Comparison of ENCODE assay signal across 12 cellular contexts in genomic region chr17:48647964-48648245, GRCh38. TPM values are rescaled to one million over a fixed set of nuclear protein-coding genes. Genes with fewer than 3 reads are reported as not detected.
DNase-seq lines count a peak whose midpoint lies in the region; ATAC-seq, FAIRE-seq and TF ChIP-seq lines count a peak whose summit lies in the region.
"Had no signal": no experiment of that assay in that cellular context is flagged by ENCODE, and none has a peak within 500 bp of the region (broad histone marks: within the 10 kb centered on the region; RNA-seq: fewer than 3 reads in every experiment).

No MANE protein-coding gene starts in this region.

- peaks cover 0 to 2% (median 0%) of the 10 kb centered on the region in 7 donors for H3K9me3 Mint-ChIP-seq in CD4-positive, CD25-positive, alpha-beta regulatory T cell
- no peaks in the 10 kb centered on the region for H3K9me3 Mint-ChIP-seq in naive thymus-derived CD8-positive, alpha-beta T cell
- H3K9me3 Mint-ChIP-seq: neural crest cell had no signal

- no peak overlapping the region for H3K27ac ChIP-seq in CD4-positive, CD25-positive, alpha-beta regulatory T cell (ENCODE audit: insufficient read depth, low read length, poor library complexity, severe bottlenecking)
- H3K27ac ChIP-seq in HUES6 (ENCODE audit: low read depth, low read length): no peak overlapping the region
- H3K27ac ChIP-seq in GM12878 (ENCODE audit: control insufficient read depth, insufficient read depth): no peak overlapping the region

- no peak for TF ChIP-seq EP300 in GM12878 (IDR thresholded peaks at IDR 0.05; ENCODE audit: borderline replicate concordance in 1 of 2, control insufficient read depth in 1 of 2, low read depth in 2 of 2, low read length in 2 of 2)

- intact Hi-C loops in GM12878 (cut with micrococcal nuclease; ENCODE audit: unreplicated experiment): no loop called here

- TF ChIP-seq POLR2A in GM12878 (IDR thresholded peaks at IDR 0.05; ENCODE audit: low read depth, low read length): no peak

- H3K27me3 Mint-ChIP-seq in CD4-positive, CD25-positive, alpha-beta regulatory T cell: peaks cover 79% of the 10 kb centered on the region
- H3K27me3 Mint-ChIP-seq in naive thymus-derived CD8-positive, alpha-beta T cell: peaks cover 29 to 71% (median 51%) of the 10 kb centered on the region in 5 donors

- no peak for ATAC-seq in CD4-positive, CD25-positive, alpha-beta regulatory T cell (ENCODE audit: low read depth in 2 of 2)
- ATAC-seq in GM12878: no peak
- ATAC-seq in naive thymus-derived CD8-positive, alpha-beta T cell: no peak

- no peak overlapping the region for H3K4me3 ChIP-seq in CD4-positive, CD25-positive, alpha-beta regulatory T cell (ENCODE audit: low read depth, low read length)
- H3K4me3 ChIP-seq in HUES6 (ENCODE audit: low read depth, low read length): peak overlapping the region; percentile 54
- peak overlapping the region; percentile 70; the same call in 1 of the 2 replicates for H3K4me3 ChIP-seq in GM12878

- H3K9ac ChIP-seq in HUES6 (ENCODE audit: low read length): no peak overlapping the region
- H3K9ac ChIP-seq in GM12878 (ENCODE audit: control insufficient read depth, insufficient read depth, low read length): no peak overlapping the region; the same call in none of the 2 replicates

- BruUV-seq in GM12878 (replicated peaks; lab: Mats Ljungman, UMichigan): no TSS peak

- RAD21 ChIA-PET in GM12878 (lab: Charles Lee; ENCODE audit: unreplicated experiment): interaction anchor here (1.1 to 1.2 kb wide), 2 partner anchors 11 to 21 kb away, joined by 3 to 5 read pairs; partner anchors contain the start of gene HOXB9

- SMC1A ChIA-PET in GM12878 (lab: Charles Lee; ENCODE audit: uncharacterized antibody, unreplicated experiment): interaction anchor here (0.6 to 0.8 kb wide), 3 partner anchors 11 to 156 kb away, joined by 3 to 4 read pairs (median 3); no protein-coding TSS in a partner anchor

- no peaks in the 10 kb centered on the region for H3K79me2 ChIP-seq in GM12878 (ENCODE audit: control insufficient read depth, insufficient read depth, low read length)

- no peaks in the 10 kb centered on the region for H3K9me3 ChIP-seq in CD4-positive, CD25-positive, alpha-beta regulatory T cell (ENCODE audit: control insufficient read depth in 2 of 2, low read length in 2 of 2)
- H3K9me3 ChIP-seq in HUES6 (ENCODE audit: control insufficient read depth, insufficient read depth, low read depth, low read length) (no peaks in the 10 kb centered on the region), GM12878 (replicated peaks; ENCODE audit: control insufficient read depth, insufficient read depth, low read length) (no peaks in the 10 kb centered on the region)

- no peak for FAIRE-seq in GM12878 (lab: Jason Lieb, UNC)

- no peak for TF ChIP-seq RAD21 in GM12878 (IDR thresholded peaks at IDR 0.05; ENCODE audit: insufficient read depth, low read depth, low read length)

- H4K20me1 ChIP-seq in GM12878 (ENCODE audit: control insufficient read depth, insufficient read depth): no peaks in the 10 kb centered on the region

- 55% methylated on average over 1 of the region's 1 CpG for WGBS in GM12878 (ENCODE audit: insufficient coverage, insufficient replicate concordance, low lambda C conversion rate, missing lambda C conversion rate)

- H3K36me3 Mint-ChIP-seq in CD4-positive, CD25-positive, alpha-beta regulatory T cell: no peaks in the 10 kb centered on the region
- H3K36me3 Mint-ChIP-seq in naive thymus-derived CD8-positive, alpha-beta T cell: no peaks in the 10 kb centered on the region

- H2AFZ ChIP-seq in GM12878 (ENCODE audit: control insufficient read depth, low read depth, low read length): peak overlapping the region; percentile 92; the same call in 1 of the 2 replicates

- no peak for DNase-seq in CD4-positive, CD25-positive, alpha-beta regulatory T cell
- DNase-seq in GM12878 (ENCODE audit: low read depth, low spot score) (no peak), NCI-H2196 treated with DMSO at 0.1 percent for 48 hours (lab: John Stamatoyannopoulos, UW; ENCODE audit: unreplicated experiment) (no peak), NCI-H748 treated with DMSO at 0.1 percent for 48 hours (lab: John Stamatoyannopoulos, UW) (no peak), NCI-H2081 (lab: John Stamatoyannopoulos, UW) (no peak), Ammon's horn (ENCODE audit: low spot score) (no peak)
- DNase-seq in naive thymus-derived CD8-positive, alpha-beta T cell: no peak
- DNase-seq: activated CD4-positive, CD25-positive, alpha-beta regulatory T cell; Right ventricle myocardium superior had no signal

- peaks cover 35% of the 10 kb centered on the region for H3K27me3 ChIP-seq in CD4-positive, CD25-positive, alpha-beta regulatory T cell (ENCODE audit: control insufficient read depth, insufficient read depth, low read length)
- H3K27me3 ChIP-seq in HUES6 (ENCODE audit: control insufficient read depth, insufficient read depth, low read length) (peaks cover 85% of the 10 kb centered on the region), GM12878 (replicated peaks in 1 of 2; ENCODE audit: control insufficient read depth in 2 of 2, insufficient read depth in 2 of 2, low read length in 1 of 2) (peaks cover 0 to 7% of the 10 kb centered on the region in 2 experiments; a peak in 3 of 4 replicates)

- POLR2A ChIA-PET in GM12878 (lab: Charles Lee): no interaction called here
- POLR2A ChIA-PET in naive thymus-derived CD8-positive, alpha-beta T cell (lab: Charles Lee): interaction anchor here (1.0 kb wide), 1 partner anchor 48 kb away, joined by 4 read pairs; no protein-coding TSS in a partner anchor

- CTCF ChIA-PET in GM12878 (lab: Yijun Ruan, JAX): interaction anchor here (0.9 to 1.8 kb wide), 5 partner anchors 11 to 231 kb away, joined by 3 to 10 read pairs (median 4); no protein-coding TSS in a partner anchor

- in situ Hi-C loops in GM12878 (cut with MboI): no loop called here

- H3K4me1 Mint-ChIP-seq in CD4-positive, CD25-positive, alpha-beta regulatory T cell: peaks cover 8 to 42% (median 16%) of the 10 kb centered on the region in 4 donors
- peaks cover 4 to 25% (median 16%) of the 10 kb centered on the region in 4 donors for H3K4me1 Mint-ChIP-seq in naive thymus-derived CD8-positive, alpha-beta T cell
- H3K4me1 Mint-ChIP-seq: neural crest cell had no signal

- no peak overlapping the region for H3K4me2 ChIP-seq in GM12878 (ENCODE audit: control insufficient read depth, insufficient read depth)

- no peaks in the 10 kb centered on the region for H3K36me3 ChIP-seq in CD4-positive, CD25-positive, alpha-beta regulatory T cell (ENCODE audit: control insufficient read depth, insufficient read depth, low read length)
- H3K36me3 ChIP-seq in HUES6 (ENCODE audit: control insufficient read depth, insufficient read depth, low read length): no peaks in the 10 kb centered on the region
- H3K36me3 ChIP-seq in GM12878 (ENCODE audit: control insufficient read depth in 2 of 2, insufficient read depth in 2 of 2, low read length in 1 of 2): no peaks in the 10 kb centered on the region

- H3K4me3 Mint-ChIP-seq in CD4-positive, CD25-positive, alpha-beta regulatory T cell: peak overlapping the region; percentile 46 to 93 (median 79)
- peak overlapping the region; percentile 13 to 95 (median 85) for H3K4me3 Mint-ChIP-seq in naive thymus-derived CD8-positive, alpha-beta T cell

- no peak for TF ChIP-seq CTCF in GM12878 (IDR thresholded peaks at IDR 0.05 in 2 of 3, conservative IDR thresholded peaks at IDR 0.05 in 1 of 3; ENCODE audit: control insufficient read depth in 2 of 3, extremely low read depth in 1 of 3, insufficient read depth in 1 of 3, low read depth in 3 of 3, low read length in 3 of 3)

- no peak overlapping the region for H3K27ac Mint-ChIP-seq in CD4-positive, CD25-positive, alpha-beta regulatory T cell
- peak overlapping the region in 3 of 10 donors; percentile 13 to 70 (median 65) for H3K27ac Mint-ChIP-seq in naive thymus-derived CD8-positive, alpha-beta T cell

- H3K4me1 ChIP-seq in CD4-positive, CD25-positive, alpha-beta regulatory T cell (ENCODE audit: control insufficient read depth, insufficient read depth, low read length, poor library complexity, severe bottlenecking): peaks cover 18% of the 10 kb centered on the region
- peaks cover 8% of the 10 kb centered on the region for H3K4me1 ChIP-seq in HUES6 (ENCODE audit: control insufficient read depth, insufficient read depth, low read length)
- peaks cover 7% of the 10 kb centered on the region for H3K4me1 ChIP-seq in GM12878 (ENCODE audit: control insufficient read depth, insufficient read depth, low read length)

RNA-seq across cellular contexts. Expression of gene HOXB9, which starts 21.7 kb away (rescaled TPM):
- 0.25 TPM for total RNA-seq in CD4-positive, CD25-positive, alpha-beta regulatory T cell
- polyA plus RNA-seq in CD4-positive, CD25-positive, alpha-beta regulatory T cell: not detected
- 0.19 and 0.42 TPM in 2 replicates for total RNA-seq in GM12878 (2013; cell fraction: nucleolus; rRNA removed)
- total RNA-seq in GM12878 (2014; rRNA removed): not detected in 2 replicates
- 0.04 and 0.05 TPM in 2 replicates for total RNA-seq in GM12878 (2014; rRNA removed; fragmentation: Illumina TruSeq; extraction: Trizol)
- 0.13 and 0.16 TPM in 2 replicates for total RNA-seq in GM12878 (2021)
- polyA plus RNA-seq in GM12878 (2011; ENCODE audit: low read depth): not detected
- 0.49 and 0.69 TPM in 2 replicates for polyA plus RNA-seq in GM12878 (2011; rRNA removed)
- polyA plus RNA-seq in GM12878 (2011; cell fraction: cytosol; rRNA removed): 0.32 and 0.46 TPM in 2 replicates
- polyA plus RNA-seq in GM12878 (2011; cell fraction: nucleus; rRNA removed): 0.53 and 0.87 TPM in 2 replicates
- 0.05 and 0.21 TPM in 2 replicates for polyA plus RNA-seq in GM12878 (2012)
- polyA plus RNA-seq in GM12878 (2014; fragmentation: Illumina TruSeq; extraction: Trizol): 0.01 TPM in 1 of 2 replicates, not detected in the other
- polyA plus RNA-seq in GM12878 (2014; fragmentation: Nextera tagmentation; extraction: Ambion mirVana): not detected
- 0.09 TPM in 1 of 2 replicates, not detected in the other for polyA plus RNA-seq in GM12878 (2014; rRNA removed)
- not detected for polyA plus RNA-seq in GM12878 (2016; fragmentation: Nextera tagmentation; extraction: Ambion mirVana)
- 0.15 and 0.26 TPM in 2 replicates for polyA minus RNA-seq in GM12878 (2011; rRNA and poly(A)+ RNA removed)
- polyA minus RNA-seq in GM12878 (2011; cell fraction: cytosol; rRNA and poly(A)+ RNA removed): not detected in 2 replicates
- polyA minus RNA-seq in GM12878 (2011; cell fraction: nucleus; rRNA and poly(A)+ RNA removed): 0.19 and 0.24 TPM in 2 replicates
- total RNA-seq in naive thymus-derived CD8-positive, alpha-beta T cell: not detected
- polyA plus RNA-seq in naive thymus-derived CD8-positive, alpha-beta T cell: under 1 TPM in 1 of 3 donors, not detected in 2; 0.13 TPM
- total RNA-seq: H7, Right ventricle myocardium superior had no signal

RNA-seq across cellular contexts. Expression of gene HOXB8, which starts 32.8 kb away (rescaled TPM):
- total RNA-seq in CD4-positive, CD25-positive, alpha-beta regulatory T cell: not detected
- not detected for polyA plus RNA-seq in CD4-positive, CD25-positive, alpha-beta regulatory T cell
- total RNA-seq in GM12878 (2013; cell fraction: nucleolus; rRNA removed): not detected in 2 replicates
- total RNA-seq in GM12878 (2014; rRNA removed): not detected in 2 replicates
- total RNA-seq in GM12878 (2014; rRNA removed; fragmentation: Illumina TruSeq; extraction: Trizol): not detected in 2 replicates
- total RNA-seq in GM12878 (2021): 0.21 TPM in 1 of 2 replicates, not detected in the other
- not detected for polyA plus RNA-seq in GM12878 (2011; ENCODE audit: low read depth)
- polyA plus RNA-seq in GM12878 (2011; rRNA removed): not detected in 2 replicates
- polyA plus RNA-seq in GM12878 (2011; cell fraction: cytosol; rRNA removed): not detected in 2 replicates
- not detected in 2 replicates for polyA plus RNA-seq in GM12878 (2011; cell fraction: nucleus; rRNA removed)
- polyA plus RNA-seq in GM12878 (2012): not detected in 2 replicates
- polyA plus RNA-seq in GM12878 (2014; fragmentation: Illumina TruSeq; extraction: Trizol): not detected in 2 replicates
- polyA plus RNA-seq in GM12878 (2014; fragmentation: Nextera tagmentation; extraction: Ambion mirVana): not detected
- polyA plus RNA-seq in GM12878 (2014; rRNA removed): not detected in 2 replicates
- polyA plus RNA-seq in GM12878 (2016; fragmentation: Nextera tagmentation; extraction: Ambion mirVana): not detected
- polyA minus RNA-seq in GM12878 (2011; rRNA and poly(A)+ RNA removed): not detected in 2 replicates
- polyA minus RNA-seq in GM12878 (2011; cell fraction: cytosol; rRNA and poly(A)+ RNA removed): not detected in 2 replicates
- polyA minus RNA-seq in GM12878 (2011; cell fraction: nucleus; rRNA and poly(A)+ RNA removed): not detected in 2 replicates
- not detected for total RNA-seq in naive thymus-derived CD8-positive, alpha-beta T cell
- not detected for polyA plus RNA-seq in naive thymus-derived CD8-positive, alpha-beta T cell
- total RNA-seq: H7, Right ventricle myocardium superior had no signal

RNA-seq across cellular contexts. Expression of gene HOXB7, which starts 37.1 kb away (rescaled TPM):
- total RNA-seq in CD4-positive, CD25-positive, alpha-beta regulatory T cell: 2.1 TPM
- polyA plus RNA-seq in CD4-positive, CD25-positive, alpha-beta regulatory T cell: 1 to 10 TPM in 3 of 4 donors, under 1 TPM in 1; 0.77 to 7.2 (median 2.1) TPM
- total RNA-seq in GM12878 (2013; cell fraction: nucleolus; rRNA removed): 0.98 and 1.3 TPM in 2 replicates
- 3.2 and 4.2 TPM in 2 replicates for total RNA-seq in GM12878 (2014; rRNA removed)
- 3.6 and 5.8 TPM in 2 replicates for total RNA-seq in GM12878 (2014; rRNA removed; fragmentation: Illumina TruSeq; extraction: Trizol)
- total RNA-seq in GM12878 (2021): 4.0 and 4.5 TPM in 2 replicates
- 2.3 TPM for polyA plus RNA-seq in GM12878 (2011; ENCODE audit: low read depth)
- 7.4 and 8.3 TPM in 2 replicates for polyA plus RNA-seq in GM12878 (2011; rRNA removed)
- 6.8 and 8.1 TPM in 2 replicates for polyA plus RNA-seq in GM12878 (2011; cell fraction: cytosol; rRNA removed)
- 2.5 and 4.1 TPM in 2 replicates for polyA plus RNA-seq in GM12878 (2011; cell fraction: nucleus; rRNA removed)
- 3.9 and 4.1 TPM in 2 replicates for polyA plus RNA-seq in GM12878 (2012)
- 1.3 and 3.7 TPM in 2 replicates for polyA plus RNA-seq in GM12878 (2014; fragmentation: Illumina TruSeq; extraction: Trizol)
- 1 to 10 TPM; 2.8 to 3.4 TPM for polyA plus RNA-seq in GM12878 (2014; fragmentation: Nextera tagmentation; extraction: Ambion mirVana)
- polyA plus RNA-seq in GM12878 (2014; rRNA removed): 5.1 and 7.0 TPM in 2 replicates
- 1 to 10 TPM; 4.3 to 4.8 TPM for polyA plus RNA-seq in GM12878 (2016; fragmentation: Nextera tagmentation; extraction: Ambion mirVana)
- polyA minus RNA-seq in GM12878 (2011; rRNA and poly(A)+ RNA removed): 1.6 and 2.8 TPM in 2 replicates
- polyA minus RNA-seq in GM12878 (2011; cell fraction: cytosol; rRNA and poly(A)+ RNA removed): 1.7 and 2.2 TPM in 2 replicates
- 0.97 and 1.2 TPM in 2 replicates for polyA minus RNA-seq in GM12878 (2011; cell fraction: nucleus; rRNA and poly(A)+ RNA removed)
- not detected for total RNA-seq in naive thymus-derived CD8-positive, alpha-beta T cell
- under 1 TPM in 2 of 3 donors, not detected in 1; 0.22 to 0.40 TPM for polyA plus RNA-seq in naive thymus-derived CD8-positive, alpha-beta T cell

RNA-seq across cellular contexts. Expression of gene HOXB6, which starts 43.1 kb away (rescaled TPM):
- not detected for total RNA-seq in CD4-positive, CD25-positive, alpha-beta regulatory T cell
- polyA plus RNA-seq in CD4-positive, CD25-positive, alpha-beta regulatory T cell: not detected
- not detected in 2 replicates for total RNA-seq in GM12878 (2013; cell fraction: nucleolus; rRNA removed)
- 0.05 and 0.06 TPM in 2 replicates for total RNA-seq in GM12878 (2014; rRNA removed)
- 0.09 TPM in 1 of 2 replicates, not detected in the other for total RNA-seq in GM12878 (2014; rRNA removed; fragmentation: Illumina TruSeq; extraction: Trizol)
- 0.13 and 0.24 TPM in 2 replicates for total RNA-seq in GM12878 (2021)
- 0.16 TPM for polyA plus RNA-seq in GM12878 (2011; ENCODE audit: low read depth)
- polyA plus RNA-seq in GM12878 (2011; rRNA removed): 0.10 TPM in 1 of 2 replicates, not detected in the other
- 0.10 and 0.27 TPM in 2 replicates for polyA plus RNA-seq in GM12878 (2011; cell fraction: cytosol; rRNA removed)
- 0.10 TPM in 1 of 2 replicates, not detected in the other for polyA plus RNA-seq in GM12878 (2011; cell fraction: nucleus; rRNA removed)
- 0.21 TPM in 1 of 2 replicates, not detected in the other for polyA plus RNA-seq in GM12878 (2012)
- 0.07 TPM in 1 of 2 replicates, not detected in the other for polyA plus RNA-seq in GM12878 (2014; fragmentation: Illumina TruSeq; extraction: Trizol)
- polyA plus RNA-seq in GM12878 (2014; fragmentation: Nextera tagmentation; extraction: Ambion mirVana): under 1 TPM in 1 of 2 experiments, not detected in 1; 0.04 TPM
- polyA plus RNA-seq in GM12878 (2014; rRNA removed): 0.22 and 0.51 TPM in 2 replicates
- under 1 TPM in 1 of 2 experiments, not detected in 1; 0.13 TPM for polyA plus RNA-seq in GM12878 (2016; fragmentation: Nextera tagmentation; extraction: Ambion mirVana)
- 0.10 TPM in 1 of 2 replicates, not detected in the other for polyA minus RNA-seq in GM12878 (2011; rRNA and poly(A)+ RNA removed)
- not detected in 2 replicates for polyA minus RNA-seq in GM12878 (2011; cell fraction: cytosol; rRNA and poly(A)+ RNA removed)
- not detected in 2 replicates for polyA minus RNA-seq in GM12878 (2011; cell fraction: nucleus; rRNA and poly(A)+ RNA removed)
- not detected for total RNA-seq in naive thymus-derived CD8-positive, alpha-beta T cell
- not detected for polyA plus RNA-seq in naive thymus-derived CD8-positive, alpha-beta T cell
- total RNA-seq: H7 had no signal

RNA-seq across cellular contexts. Expression of gene HOXB5, which starts 54.3 kb away (rescaled TPM):
- not detected for total RNA-seq in CD4-positive, CD25-positive, alpha-beta regulatory T cell
- not detected for polyA plus RNA-seq in CD4-positive, CD25-positive, alpha-beta regulatory T cell
- not detected in 2 replicates for total RNA-seq in GM12878 (2013; cell fraction: nucleolus; rRNA removed)
- not detected in 2 replicates for total RNA-seq in GM12878 (2014; rRNA removed)
- total RNA-seq in GM12878 (2014; rRNA removed; fragmentation: Illumina TruSeq; extraction: Trizol): not detected in 2 replicates
- not detected in 2 replicates for total RNA-seq in GM12878 (2021)
- polyA plus RNA-seq in GM12878 (2011; ENCODE audit: low read depth): not detected
- not detected in 2 replicates for polyA plus RNA-seq in GM12878 (2011; rRNA removed)
- not detected in 2 replicates for polyA plus RNA-seq in GM12878 (2011; cell fraction: cytosol; rRNA removed)
- not detected in 2 replicates for polyA plus RNA-seq in GM12878 (2011; cell fraction: nucleus; rRNA removed)
- polyA plus RNA-seq in GM12878 (2012): not detected in 2 replicates
- not detected in 2 replicates for polyA plus RNA-seq in GM12878 (2014; fragmentation: Illumina TruSeq; extraction: Trizol)
- polyA plus RNA-seq in GM12878 (2014; fragmentation: Nextera tagmentation; extraction: Ambion mirVana): not detected
- not detected in 2 replicates for polyA plus RNA-seq in GM12878 (2014; rRNA removed)
- polyA plus RNA-seq in GM12878 (2016; fragmentation: Nextera tagmentation; extraction: Ambion mirVana): not detected
- polyA minus RNA-seq in GM12878 (2011; rRNA and poly(A)+ RNA removed): not detected in 2 replicates
- not detected in 2 replicates for polyA minus RNA-seq in GM12878 (2011; cell fraction: cytosol; rRNA and poly(A)+ RNA removed)
- polyA minus RNA-seq in GM12878 (2011; cell fraction: nucleus; rRNA and poly(A)+ RNA removed): not detected in 2 replicates
- total RNA-seq in naive thymus-derived CD8-positive, alpha-beta T cell: not detected
- polyA plus RNA-seq in naive thymus-derived CD8-positive, alpha-beta T cell: not detected
- total RNA-seq: H7 had no signal
